Comparison of ENCODE assay signal across 8 cellular contexts in genomic region chr17:75456417-75457046, GRCh38. TPM values are rescaled to one million over a fixed set of nuclear protein-coding genes. Genes with fewer than 3 reads are reported as not detected.
A peak's percentile ranks its signal among the peaks of the same experiment; 100 is the strongest.
DNase-seq lines count a peak whose midpoint lies in the region; ATAC-seq and TF ChIP-seq lines count a peak whose summit lies in the region.

Gene TMEM94 (plus strand): TSS chr17:75456635. CDS start chr17:75471906, 15,271 bp downstream.

- H3K9me3 Mint-ChIP-seq in activated CD4-positive, alpha-beta T cell treated with anti-CD3 and anti-CD28 coated beads for 36 hours (ENCODE audit: low read depth), result no peaks in the 10 kb centered on the region

- ATAC-seq in HG03439 (IDR thresholded peaks at IDR 0.05; ENCODE audit: unreplicated experiment), result peak; percentile 93
- peak; percentile 99 for ATAC-seq in activated CD4-positive, alpha-beta T cell treated with anti-CD3 and anti-CD28 coated beads for 36 hours

- intact Hi-C loops in activated CD4-positive, alpha-beta T cell treated with anti-CD3 and anti-CD28 coated beads for 36 hours (cut with DNase I, micrococcal nuclease), result loop anchor here in 1 of 2 experiments (1.0 to 5.0 kb wide), 11 partner anchors 60 to 583 kb away; partner anchors contain the start of genes ACOX1, GGA3, JPT1 and LLGL2

- peaks cover 24% of the 10 kb centered on the region for H3K4me1 Mint-ChIP-seq in activated CD4-positive, alpha-beta T cell treated with anti-CD3 and anti-CD28 coated beads for 36 hours

- POLR2A ChIA-PET in activated CD4-positive, alpha-beta T cell treated with anti-CD3 and anti-CD28 coated beads for 36 hours (lab: Charles Lee), result interaction anchor here (0.6 to 1.6 kb wide), 7 partner anchors 8 to 319 kb away, joined by 3 to 6 read pairs (median 3); partner anchors contain the start of gene GGA3

- DNase-seq in AML-193 (lab: John Stamatoyannopoulos, UW) (peak; percentile 99), NCI-H524 (lab: John Stamatoyannopoulos, UW) (peak; percentile 100), choroid plexus epithelial cell (ENCODE audit: low read depth) (peak; percentile 99), kidney glomerular epithelial cell (lab: John Stamatoyannopoulos, UW) (peak; percentile 95)
- DNase-seq in activated CD4-positive, alpha-beta T cell treated with anti-CD3 and anti-CD28 coated beads for 36 hours, result peak; percentile 95
- peak; percentile 68 to 81 for DNase-seq in stimulated activated CD4-positive, alpha-beta T cell treated with anti-CD3 and anti-CD28 coated beads, Interleukin-1b, Interleukin-23, amount 100 ng/mL, for 1 hour (ENCODE audit: low read depth in 2 of 2)

- H3K27me3 Mint-ChIP-seq in activated CD4-positive, alpha-beta T cell treated with anti-CD3 and anti-CD28 coated beads for 36 hours, result no peaks in the 10 kb centered on the region

- H3K4me3 ChIP-seq in choroid plexus epithelial cell (ENCODE audit: low read depth, low read length), result peak within 1 kb of the TSS; percentile 92

- peak; percentile 69 for TF ChIP-seq POLR2A in GM19193 (IDR thresholded peaks at IDR 0.05; ENCODE audit: extremely low read depth, insufficient read depth, insufficient read length)

- peak within 1 kb of the TSS; percentile 89 for H3K4me3 Mint-ChIP-seq in activated CD4-positive, alpha-beta T cell treated with anti-CD3 and anti-CD28 coated beads for 36 hours

- CTCF ChIA-PET in activated CD4-positive, alpha-beta T cell treated with anti-CD3 and anti-CD28 coated beads for 36 hours (lab: Charles Lee), result interaction anchor here (0.6 to 2.0 kb wide), 19 partner anchors 9 to 495 kb away, joined by 3 to 7 read pairs (median 4); partner anchors contain the start of gene SLC25A19

- H3K36me3 Mint-ChIP-seq in activated CD4-positive, alpha-beta T cell treated with anti-CD3 and anti-CD28 coated beads for 36 hours (ENCODE audit: low read depth), result peaks cover 3% of the 10 kb centered on the region

- no peak for TF ChIP-seq CTCF in choroid plexus epithelial cell (conservative IDR thresholded peaks at IDR 0.05; ENCODE audit: low read depth, low read length)

- H3K27ac Mint-ChIP-seq in activated CD4-positive, alpha-beta T cell treated with anti-CD3 and anti-CD28 coated beads for 36 hours, result peak within 1 kb of the TSS; percentile 92

RNA-seq across cellular contexts. Expression of gene TMEM94, which starts in this region (rescaled TPM):
- total RNA-seq in activated CD4-positive, alpha-beta T cell treated with anti-CD3 and anti-CD28 coated beads for 36 hours, result 10 to 100 TPM; 51.4 to 62.5 TPM

Comparison
In these comparisons a context has a peak if more than half of its experiments do, and no peak if none do; other contexts are left out.
1. Peak in every context shown above with its lines: DNase-seq, ATAC-seq and H3K4me3 ChIP-seq.